ENCODE assay signal across 8 cellular contexts in genomic region chr6:17167327-17167979, GRCh38.
DNase-seq lines count a peak whose midpoint lies in the region; ATAC-seq and TF ChIP-seq lines count a peak whose summit lies in the region.

No MANE protein-coding gene starts in this region.

- H3K27me3 ChIP-seq in liver (ENCODE audit: control insufficient read depth in 4 of 4, insufficient read depth in 4 of 4, low read length in 3 of 4) = no peaks in the 10 kb centered on the region

- ATAC-seq in HG02981 (IDR thresholded peaks at IDR 0.05; ENCODE audit: unreplicated experiment) = no peak

- no peak overlapping the region for H3K27ac ChIP-seq in liver (ENCODE audit: low read depth in 1 of 2, low read length in 2 of 2)

- DNase-seq in AG09319 (ENCODE audit: extremely low read depth, low read depth) (no peak), NCI-H1436 (lab: John Stamatoyannopoulos, UW) (peak; percentile 67), cerebellar cortex (ENCODE audit: low spot score) (peak; percentile 13), AML-193 (lab: John Stamatoyannopoulos, UW) (no peak), SKM-1 (lab: John Stamatoyannopoulos, UW; ENCODE audit: unreplicated experiment) (no peak)
- no peak for DNase-seq in stimulated activated CD8-positive, alpha-beta memory T cell treated with anti-CD3 and anti-CD28 coated beads, Interleukin-4, amount 100 ng/mL, for 48 hours

- no peak overlapping the region for H3K9ac ChIP-seq in liver (ENCODE audit: low read depth in 1 of 2, low read length in 2 of 2)

- TF ChIP-seq CTCF in AG09319 (IDR thresholded peaks at IDR 0.05; ENCODE audit: low read depth, low read length) (peak; percentile 58), liver (IDR thresholded peaks at IDR 0.05; ENCODE audit: low read depth, low read length, missing input control) (peak; percentile 55)

- H3K9me3 ChIP-seq in liver (ENCODE audit: control insufficient read depth in 4 of 4, low read length in 3 of 4) = no peaks in the 10 kb centered on the region

- H3K4me1 ChIP-seq in liver (ENCODE audit: control insufficient read depth in 4 of 4, insufficient read depth in 4 of 4, low read length in 3 of 4) = no peaks in the 10 kb centered on the region

- H3K36me3 ChIP-seq in liver (ENCODE audit: control insufficient read depth in 4 of 4, insufficient read depth in 3 of 4, low read depth in 1 of 4, low read length in 3 of 4) = no peaks in the 10 kb centered on the region

- WGBS in liver = 39% methylated on average over 9 of the region's 9 CpGs

- no peak overlapping the region for H3K4me3 ChIP-seq in liver (ENCODE audit: low read depth in 1 of 3, low read length in 3 of 3)

- TF ChIP-seq RAD21 in liver (IDR thresholded peaks at IDR 0.05) = peak; percentile 69 to 80

TF ChIP-seq in liver, 16 proteins besides CTCF, POLR2A, EP300 and RAD21:
- TF ChIP-seq RXRA (IDR thresholded peaks at IDR 0.05) (peak in 1 of 2 donors; percentile 11), TAF1 (conservative IDR thresholded peaks at IDR 0.05) (no peak), HNF4A (conservative IDR thresholded peaks at IDR 0.05) (peak in 1 of 2 donors; percentile 15)

Comparison
In these comparisons a context has a peak if more than half of its experiments do, and no peak if none do; other contexts are left out.
1. DNase-seq: peak in NCI-H1436 (single experiment) and cerebellar cortex (single experiment); none in AG09319 (single experiment), stimulated activated CD8-positive, alpha-beta memory T cell treated with anti-CD3 and anti-CD28 coated beads, Interleukin-4, amount 100 ng/mL, for 48 hours (single experiment), AML-193 (0 of 2) and SKM-1 (single experiment).